Comparison of ENCODE assay signal across 19 cellular contexts in the genomic region with DNA sequence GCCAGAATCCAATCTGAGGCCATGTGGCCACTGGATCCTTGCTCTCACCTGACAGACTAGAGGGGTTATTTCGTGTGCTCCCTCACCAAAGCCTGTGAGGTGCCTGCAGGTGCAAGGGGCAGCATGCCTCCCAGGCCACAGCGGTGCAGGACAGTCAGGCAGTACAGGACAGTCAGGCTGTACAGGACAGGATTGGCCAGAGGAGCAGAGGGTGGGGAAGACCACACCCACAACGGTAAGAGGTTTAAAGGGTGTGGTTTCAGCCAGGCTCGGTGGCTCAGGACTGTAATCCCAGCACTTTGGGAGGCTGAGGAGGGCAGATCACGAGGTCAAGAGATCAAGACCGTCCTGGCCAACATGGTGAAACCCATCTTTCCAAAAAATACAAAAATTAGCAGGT.
"Had no signal": no experiment of that assay in that cellular context is flagged by ENCODE, and none has a peak within 500 bp of the region (broad histone marks: within the 10 kb centered on the region; RNA-seq: fewer than 3 reads in every experiment).

No MANE protein-coding gene starts in this region.

- H3K27me3 Mint-ChIP-seq: activated B cell treated with CpG ODN at 0.5 μM for 24 hours; activated CD4-positive, alpha-beta memory T cell treated with anti-CD3 and anti-CD28 coated beads for 36 hours; activated naive CD8-positive, alpha-beta T cell treated with anti-CD3 and anti-CD28 coated beads, Interleukin-2, amount 50 U/mL, for 24 hours; naive thymus-derived CD4-positive, alpha-beta T cell had no signal

- ATAC-seq: activated naive CD8-positive, alpha-beta T cell treated with anti-CD3 and anti-CD28 coated beads, Interleukin-2, amount 50 U/mL, for 24 hours; naive thymus-derived CD4-positive, alpha-beta T cell had no signal

- H3K27ac ChIP-seq: breast epithelium, thyroid gland had no signal

- H3K27ac Mint-ChIP-seq: activated B cell treated with CpG ODN at 0.5 μM for 24 hours; activated CD4-positive, alpha-beta memory T cell treated with anti-CD3 and anti-CD28 coated beads for 36 hours; activated naive CD8-positive, alpha-beta T cell treated with anti-CD3 and anti-CD28 coated beads, Interleukin-2, amount 50 U/mL, for 24 hours; activated T-helper 2 cell treated with anti-CD3 and anti-CD28 coated beads, Interferon-gamma antibody, Interleukin-2, Interleukin-4, amounts not matched to agents 10 μg/mL and 5 μg/mL and 100 μg/mL, durations not matched to agents 14 hours and 24 hours and 36 hours had no signal

- DNase-seq: activated B cell treated with CpG ODN at 0.5 μM for 24 hours; activated CD4-positive, alpha-beta memory T cell treated with anti-CD3 and anti-CD28 coated beads for 36 hours; activated CD4-positive, alpha-beta T cell treated with anti-CD3 and anti-CD28 coated beads for 4 hours; activated naive CD4-positive, alpha-beta T cell treated with Interleukin-2 at 50 U/mL for 16 hours; activated naive CD8-positive, alpha-beta T cell treated with anti-CD3 and anti-CD28 coated beads, Interleukin-2, amount 50 U/mL, for 24 hours; aorta; cerebellar nuclear complex; effector CD8-positive, alpha-beta T cell; esophagus squamous epithelium; mesenchymal stem cell; naive thymus-derived CD4-positive, alpha-beta T cell; nucleus accumbens; posterior cingulate gyrus; stimulated activated CD4-positive, alpha-beta T cell treated with anti-CD3 and anti-CD28 coated beads, Interleukin-2, amount 100 ng/mL, for 24 hours; stimulated activated naive CD4-positive, alpha-beta T cell treated with Interleukin-2 at 50 U/mL for 16 hours; T-helper 2 cell; thyroid gland had no signal

- H3K9me3 ChIP-seq: breast epithelium, esophagus squamous epithelium, thyroid gland had no signal

- H3K4me3 ChIP-seq: breast epithelium, esophagus squamous epithelium, thyroid gland had no signal

- H3K27me3 ChIP-seq: breast epithelium, esophagus squamous epithelium, thyroid gland had no signal

- H3K36me3 Mint-ChIP-seq: activated CD4-positive, alpha-beta memory T cell treated with anti-CD3 and anti-CD28 coated beads for 36 hours had no signal

- H3K9me3 Mint-ChIP-seq: activated B cell treated with CpG ODN at 0.5 μM for 24 hours; activated CD4-positive, alpha-beta memory T cell treated with anti-CD3 and anti-CD28 coated beads for 36 hours; activated naive CD8-positive, alpha-beta T cell treated with anti-CD3 and anti-CD28 coated beads, Interleukin-2, amount 50 U/mL, for 24 hours; activated T-helper 2 cell treated with anti-CD3 and anti-CD28 coated beads, Interferon-gamma antibody, Interleukin-2, Interleukin-4, amounts not matched to agents 10 μg/mL and 5 μg/mL and 100 μg/mL, durations not matched to agents 14 hours and 24 hours and 36 hours; naive thymus-derived CD4-positive, alpha-beta T cell had no signal

- H3K4me3 Mint-ChIP-seq: activated B cell treated with CpG ODN at 0.5 μM for 24 hours; activated CD4-positive, alpha-beta memory T cell treated with anti-CD3 and anti-CD28 coated beads for 36 hours; activated naive CD8-positive, alpha-beta T cell treated with anti-CD3 and anti-CD28 coated beads, Interleukin-2, amount 50 U/mL, for 24 hours had no signal

- H3K36me3 ChIP-seq: breast epithelium, esophagus squamous epithelium, thyroid gland had no signal
